In the genomic region with DNA sequence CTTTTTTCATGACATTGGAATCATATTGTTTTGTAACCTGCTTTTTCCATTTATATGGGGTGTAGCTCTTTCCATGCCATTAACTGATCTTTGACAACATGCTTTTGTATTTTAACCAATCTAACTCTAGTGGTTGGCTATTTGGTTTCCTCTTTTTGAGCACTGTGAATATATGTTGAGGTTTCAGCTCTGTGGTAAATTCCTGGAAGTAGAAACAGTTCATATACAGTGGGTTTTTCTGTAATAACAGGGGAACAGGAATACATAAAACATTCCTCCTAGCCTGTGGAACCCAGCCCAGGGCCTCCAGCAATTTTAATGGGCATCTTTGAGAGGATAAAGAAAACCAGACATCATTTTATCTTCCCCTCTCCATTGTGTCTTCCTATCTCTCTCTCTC, we compare ENCODE assay signal across 13 cellular contexts. TPM values are rescaled to one million over a fixed set of nuclear protein-coding genes. Genes with fewer than 3 reads are reported as not detected.
A peak's percentile ranks its signal among the peaks of the same experiment; 100 is the strongest.
DNase-seq lines count a peak whose midpoint lies in the region; TF ChIP-seq lines count a peak whose summit lies in the region.
"Had no signal": no experiment of that assay in that cellular context is flagged by ENCODE, and none has a peak within 500 bp of the region (broad histone marks: within the 10 kb centered on the region; RNA-seq: fewer than 3 reads in every experiment).

No MANE protein-coding gene starts in this region.

- peaks cover 3% of the 10 kb centered on the region for H3K36me3 Mint-ChIP-seq in activated T-cell treated with anti-CD3 and anti-CD28 coated beads, Interleukin-2, amount 50 U/mL, for 24 hours (ENCODE audit: low read depth)
- no peaks in the 10 kb centered on the region for H3K36me3 Mint-ChIP-seq in dendritic cell treated with granulocyte-macrophage colony-stimulating factor and Interleukin-4, amounts not matched to agents 40 ng/mL and 50 ng/mL, for 4 days (ENCODE audit: low read depth)
- H3K36me3 Mint-ChIP-seq in neural progenitor cell = peaks cover 9% of the 10 kb centered on the region
- H3K36me3 Mint-ChIP-seq: stimulated activated naive B cell treated with anti-CD40 and anti-IgM and Interleukin-4, amounts not matched to agents 10 μg/mL and 1 μg/mL and 100 μg/mL, for 72 hours had no signal

- H3K27me3 ChIP-seq in SJCRH30 (no peaks in the 10 kb centered on the region), stomach (no peaks in the 10 kb centered on the region), neural progenitor cell (no peaks in the 10 kb centered on the region)
- H3K27me3 ChIP-seq: ascending aorta had no signal

- H3K4me1 Mint-ChIP-seq in activated T-cell treated with anti-CD3 and anti-CD28 coated beads, Interleukin-2, amount 50 U/mL, for 24 hours (ENCODE audit: low read depth) = peaks cover 47% of the 10 kb centered on the region
- H3K4me1 Mint-ChIP-seq in dendritic cell treated with granulocyte-macrophage colony-stimulating factor and Interleukin-4, amounts not matched to agents 40 ng/mL and 50 ng/mL, for 4 days (ENCODE audit: low read depth) = peaks cover 28% of the 10 kb centered on the region
- H3K4me1 Mint-ChIP-seq in neural progenitor cell = no peaks in the 10 kb centered on the region

- H3K9me3 ChIP-seq in SJCRH30 (replicated peaks) (no peaks in the 10 kb centered on the region), stomach (no peaks in the 10 kb centered on the region), neural progenitor cell (ENCODE audit: low read depth) (no peaks in the 10 kb centered on the region)
- H3K9me3 ChIP-seq: ascending aorta had no signal

- H3K4me3 Mint-ChIP-seq in activated T-cell treated with anti-CD3 and anti-CD28 coated beads, Interleukin-2, amount 50 U/mL, for 24 hours = no peak overlapping the region
- no peak overlapping the region for H3K4me3 Mint-ChIP-seq in dendritic cell treated with granulocyte-macrophage colony-stimulating factor and Interleukin-4, amounts not matched to agents 40 ng/mL and 50 ng/mL, for 4 days
- no peak overlapping the region for H3K4me3 Mint-ChIP-seq in neural progenitor cell
- H3K4me3 Mint-ChIP-seq: memory B cell had no signal

- H3K4me2 ChIP-seq in neural progenitor cell = no peak overlapping the region

- H3K9me3 Mint-ChIP-seq in activated T-cell treated with anti-CD3 and anti-CD28 coated beads, Interleukin-2, amount 50 U/mL, for 24 hours = peaks cover 3% of the 10 kb centered on the region
- no peaks in the 10 kb centered on the region for H3K9me3 Mint-ChIP-seq in dendritic cell treated with granulocyte-macrophage colony-stimulating factor and Interleukin-4, amounts not matched to agents 40 ng/mL and 50 ng/mL, for 4 days
- no peaks in the 10 kb centered on the region for H3K9me3 Mint-ChIP-seq in neural progenitor cell
- H3K9me3 Mint-ChIP-seq: memory B cell had no signal

- no peak for TF ChIP-seq EP300 in stomach (IDR thresholded peaks at IDR 0.05)

- peak overlapping the region; percentile 84 for H3K27ac Mint-ChIP-seq in activated T-cell treated with anti-CD3 and anti-CD28 coated beads, Interleukin-2, amount 50 U/mL, for 24 hours
- H3K27ac Mint-ChIP-seq in dendritic cell treated with granulocyte-macrophage colony-stimulating factor and Interleukin-4, amounts not matched to agents 40 ng/mL and 50 ng/mL, for 4 days = peak overlapping the region; percentile 43
- H3K27ac Mint-ChIP-seq in neural progenitor cell = no peak overlapping the region
- H3K27ac Mint-ChIP-seq: memory B cell had no signal

- intact Hi-C loops in dendritic cell treated with granulocyte-macrophage colony-stimulating factor and Interleukin-4, amounts not matched to agents 40 ng/mL and 50 ng/mL, for 4 days (cut with micrococcal nuclease) = loop anchor here (2.0 kb wide), 1 partner anchor 28 kb away; no protein-coding TSS in a partner anchor
- intact Hi-C loops in stomach (cut with DNase I; ENCODE audit: low total_unique reads) = no loop called here

- TF ChIP-seq CTCF in stomach (IDR thresholded peaks at IDR 0.05) (no peak), neural progenitor cell (IDR thresholded peaks at IDR 0.05) (no peak)

- no peaks in the 10 kb centered on the region for H3F3A ChIP-seq in neural progenitor cell (ENCODE audit: low read depth)

- TF ChIP-seq POLR2A in stomach (IDR thresholded peaks at IDR 0.05) = no peak

- H3K4me1 ChIP-seq in SJCRH30 (peaks cover 50% of the 10 kb centered on the region), stomach (peaks cover 0 to 20% (median 9%) of the 10 kb centered on the region in 4 donors), neural progenitor cell (no peaks in the 10 kb centered on the region)
- H3K4me1 ChIP-seq: ascending aorta had no signal

- no peaks in the 10 kb centered on the region for H3K27me3 Mint-ChIP-seq in activated T-cell treated with anti-CD3 and anti-CD28 coated beads, Interleukin-2, amount 50 U/mL, for 24 hours
- H3K27me3 Mint-ChIP-seq in dendritic cell treated with granulocyte-macrophage colony-stimulating factor and Interleukin-4, amounts not matched to agents 40 ng/mL and 50 ng/mL, for 4 days = peaks cover 8% of the 10 kb centered on the region
- peaks cover 10% of the 10 kb centered on the region for H3K27me3 Mint-ChIP-seq in neural progenitor cell (ENCODE audit: insufficient read depth, low read depth)
- H3K27me3 Mint-ChIP-seq: memory B cell had no signal

- no peaks in the 10 kb centered on the region for H4K20me1 ChIP-seq in neural progenitor cell (ENCODE audit: low read depth)

- no peak overlapping the region for H3K9ac ChIP-seq in neural progenitor cell

- no peaks in the 10 kb centered on the region for H3K79me2 ChIP-seq in neural progenitor cell (ENCODE audit: low read depth)

- DNase-seq in activated T-cell treated with anti-CD3 and anti-CD28 coated beads, Interleukin-2, amount 50 U/mL, for 24 hours = no peak
- no peak for DNase-seq in activated T-cell treated with anti-CD3 and anti-CD28 coated beads, Interleukin-2, amount 50 U/mL, for 1 hour
- DNase-seq in SJCRH30 (no peak), stomach (no peak), inferior parietal cortex (ENCODE audit: extremely low spot score) (no peak), GOT3 (lab: John Stamatoyannopoulos, UW) (no peak), neural progenitor cell (ENCODE audit: low spot score) (no peak)
- DNase-seq: activated CD4-positive, CD25-positive, alpha-beta regulatory T cell; NCI-H82; stimulated activated naive B cell treated with anti-CD40 and anti-IgM and Interleukin-4, amounts not matched to agents 10 μg/mL and 1 μg/mL and 100 μg/mL, for 72 hours had no signal

- H3K36me3 ChIP-seq in SJCRH30 = peaks cover 3% of the 10 kb centered on the region; the same call in 1 of the 2 replicates
- H3K36me3 ChIP-seq in stomach = peaks cover 0 to 29% (median 12%) of the 10 kb centered on the region in 4 donors
- no peaks in the 10 kb centered on the region for H3K36me3 ChIP-seq in neural progenitor cell
- H3K36me3 ChIP-seq: ascending aorta had no signal

- peak overlapping the region; percentile 86 for H3K27ac ChIP-seq in SJCRH30
- peak overlapping the region; percentile 27 to 64 (median 43) for H3K27ac ChIP-seq in stomach
- no peak overlapping the region for H3K27ac ChIP-seq in neural progenitor cell

- H3K4me3 ChIP-seq in SJCRH30 = no peak overlapping the region
- no peak overlapping the region for H3K4me3 ChIP-seq in stomach
- H3K4me3 ChIP-seq in neural progenitor cell = no peak overlapping the region
- H3K4me3 ChIP-seq: ascending aorta had no signal

- no peak overlapping the region for H2AFZ ChIP-seq in neural progenitor cell (replicated peaks)

RNA-seq across cellular contexts. Expression of a gene that starts 17.4 kb away (rescaled TPM):
- 8.4 and 8.8 TPM in 2 replicates for total RNA-seq in SJCRH30 (2014; rRNA removed; shearing (Covaris generic))
- total RNA-seq in stomach (10 to 100 TPM in 2 of 5 donors, 1 to 10 TPM in 2, not detected in 1; 2.0 to 39.7 (median 6.8) TPM), neural progenitor cell (ENCODE audit: low replicate concordance) (1.3 and 5.8 TPM in 2 replicates)
- polyA plus RNA-seq in stomach = 1 to 10 TPM in 2 of 3 donors, under 1 TPM in 1; 0.61 to 2.0 (median 1.1) TPM
